ENCODE assay signal across 1 cellular context in genomic region chr5:134224905-134225779, GRCh38.
TF ChIP-seq lines count a peak whose summit lies in the region.

No MANE protein-coding gene starts in this region.

TF ChIP-seq in HepG2, 621 proteins besides CTCF, POLR2A, EP300 and RAD21 (continued from another document and continues in another):
- TF ChIP-seq ZSCAN5A (CRISPR knock-in tag; IDR thresholded peaks at IDR 0.05; ENCODE audit: borderline replicate concordance), result no peak
- TF ChIP-seq NFE2 (CRISPR knock-in tag; IDR thresholded peaks at IDR 0.05), result no peak
- TF ChIP-seq HINFP (CRISPR knock-in tag; IDR thresholded peaks at IDR 0.05; ENCODE audit: low read depth), result no peak
- TF ChIP-seq ATF1 (CRISPR knock-in tag; IDR thresholded peaks at IDR 0.05), result no peak
- no peak for TF ChIP-seq CSRNP1 (CRISPR knock-in tag; IDR thresholded peaks at IDR 0.05)
- TF ChIP-seq ZGPAT (CRISPR knock-in tag; IDR thresholded peaks at IDR 0.05), result no peak
- TF ChIP-seq ZNF772 (CRISPR knock-in tag; IDR thresholded peaks at IDR 0.05), result no peak
- no peak for TF ChIP-seq ZNF343 (CRISPR knock-in tag; IDR thresholded peaks at IDR 0.05)
- no peak for TF ChIP-seq KDM6A (CRISPR knock-in tag; IDR thresholded peaks at IDR 0.05; ENCODE audit: low read depth)
- TF ChIP-seq ZNF280D (CRISPR knock-in tag; IDR thresholded peaks at IDR 0.05), result no peak
- TF ChIP-seq PLRG1 (conservative IDR thresholded peaks at IDR 0.05), result no peak
- TF ChIP-seq ZNF788 (CRISPR knock-in tag; IDR thresholded peaks at IDR 0.05; ENCODE audit: borderline replicate concordance), result 0 out of 2 replicates have a peak, but pooled peaks have one; percentile 7
- TF ChIP-seq IKZF4 (CRISPR knock-in tag; IDR thresholded peaks at IDR 0.05; ENCODE audit: borderline replicate concordance, low read depth, not compliant biosample characterization), result no peak
- no peak for TF ChIP-seq RFXANK (CRISPR knock-in tag; IDR thresholded peaks at IDR 0.05)
- no peak for TF ChIP-seq LRRFIP1 (CRISPR knock-in tag; conservative IDR thresholded peaks at IDR 0.05)
- peak; percentile 15; the same call in 1 of the 2 replicates for TF ChIP-seq FOSL2 (CRISPR knock-in tag; IDR thresholded peaks at IDR 0.05)
- TF ChIP-seq ZNF451 (CRISPR knock-in tag; IDR thresholded peaks at IDR 0.05), result no peak
- no peak for TF ChIP-seq HCFC1 (IDR thresholded peaks at IDR 0.05; ENCODE audit: low read depth, low read length)
- TF ChIP-seq ZNF605 (CRISPR knock-in tag; IDR thresholded peaks at IDR 0.05), result 0 out of 2 replicates have a peak, but pooled peaks have one; percentile 29
- 0 out of 2 replicates have a peak, but pooled peaks have one; percentile 23 for TF ChIP-seq NCOA1 (CRISPR knock-in tag; IDR thresholded peaks at IDR 0.05)
- no peak for TF ChIP-seq GABPA (IDR thresholded peaks at IDR 0.05; ENCODE audit: low read depth, low read length)
- TF ChIP-seq GABPA (CRISPR knock-in tag; IDR thresholded peaks at IDR 0.05; ENCODE audit: low read depth), result no peak
- no peak for TF ChIP-seq ZFP1 (CRISPR knock-in tag; IDR thresholded peaks at IDR 0.05)
- TF ChIP-seq KDM5B (CRISPR knock-in tag; IDR thresholded peaks at IDR 0.05; ENCODE audit: borderline replicate concordance), result peak; percentile 82
- TF ChIP-seq ONECUT2 (CRISPR knock-in tag; IDR thresholded peaks at IDR 0.05), result no peak
- TF ChIP-seq ZFP37 (CRISPR knock-in tag; IDR thresholded peaks at IDR 0.05; ENCODE audit: borderline replicate concordance), result no peak
- no peak for TF ChIP-seq CENPX (CRISPR knock-in tag; IDR thresholded peaks at IDR 0.05)
- no peak for TF ChIP-seq ZNF615 (CRISPR knock-in tag; IDR thresholded peaks at IDR 0.05; ENCODE audit: borderline replicate concordance)
- no peak; the same call in 1 of the 2 replicates for TF ChIP-seq CCDC6 (CRISPR knock-in tag; IDR thresholded peaks at IDR 0.05)
- 0 out of 2 replicates have a peak, but pooled peaks have one; percentile 54 for TF ChIP-seq ZHX2 (IDR thresholded peaks at IDR 0.05; ENCODE audit: low read depth)
- TF ChIP-seq ZHX2 (CRISPR knock-in tag; IDR thresholded peaks at IDR 0.05; ENCODE audit: borderline replicate concordance), result 0 out of 2 replicates have a peak, but pooled peaks have one; percentile 36
- no peak for TF ChIP-seq SP1 (IDR thresholded peaks at IDR 0.05)
- TF ChIP-seq SP1 (CRISPR knock-in tag; IDR thresholded peaks at IDR 0.05), result no peak
- 0 out of 2 replicates have a peak, but pooled peaks have one; percentile 90 for TF ChIP-seq ZNF333 (CRISPR knock-in tag; IDR thresholded peaks at IDR 0.05; ENCODE audit: borderline replicate concordance)
- no peak for TF ChIP-seq ZUFSP (CRISPR knock-in tag; IDR thresholded peaks at IDR 0.05; ENCODE audit: borderline replicate concordance)
- TF ChIP-seq ZNF101 (CRISPR knock-in tag; IDR thresholded peaks at IDR 0.05; ENCODE audit: borderline replicate concordance, low read depth), result no peak
- no peak for TF ChIP-seq ZNF782 (CRISPR knock-in tag; IDR thresholded peaks at IDR 0.05; ENCODE audit: borderline replicate concordance)
- no peak for TF ChIP-seq ZSCAN30 (CRISPR knock-in tag; IDR thresholded peaks at IDR 0.05)
- TF ChIP-seq ZNF614 (CRISPR knock-in tag; IDR thresholded peaks at IDR 0.05; ENCODE audit: borderline replicate concordance), result 0 out of 2 replicates have a peak, but pooled peaks have one; percentile 16
